25 cellular contexts compared by ENCODE assay signal in the genomic region with DNA sequence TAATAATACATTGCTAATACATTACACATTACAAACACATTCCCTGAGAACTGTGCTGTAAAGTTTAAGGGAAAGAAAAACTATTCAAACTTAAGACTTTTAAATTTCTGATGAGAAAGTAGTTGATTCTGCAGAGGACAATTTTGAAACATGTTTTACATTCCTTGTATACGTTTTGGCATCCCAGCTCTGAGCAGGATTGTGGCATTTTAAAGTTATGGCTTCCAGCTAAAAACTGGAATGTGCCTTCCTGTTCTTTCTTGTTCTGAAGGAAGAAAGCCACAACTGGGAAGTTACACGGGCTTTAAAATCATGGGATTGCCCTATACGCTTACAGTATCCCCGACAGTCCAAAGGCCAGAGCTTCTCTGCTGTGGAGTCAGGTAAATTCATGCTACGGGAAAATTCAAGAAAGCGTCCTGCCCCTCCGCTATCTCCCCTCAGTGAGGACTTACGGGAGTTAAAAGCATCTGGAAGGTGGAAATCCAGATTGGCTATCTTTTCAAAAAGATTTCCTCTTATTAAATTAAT. TPM values are rescaled to one million over a fixed set of nuclear protein-coding genes. Genes with fewer than 3 reads are reported as not detected.
DNase-seq lines count a peak whose midpoint lies in the region; ATAC-seq, FAIRE-seq and TF ChIP-seq lines count a peak whose summit lies in the region.
"Had no signal": no experiment of that assay in that cellular context is flagged by ENCODE, and none has a peak within 500 bp of the region (broad histone marks: within the 10 kb centered on the region; RNA-seq: fewer than 3 reads in every experiment).

No MANE protein-coding gene starts in this region.

- H3K4me1 ChIP-seq in IMR-90 (ENCODE audit: control insufficient read depth, insufficient read depth, low read length) = peaks cover 7% of the 10 kb centered on the region
- H3K4me1 ChIP-seq in keratinocyte (ENCODE audit: control insufficient read depth, extremely low read depth, insufficient read depth, low read length) = peaks cover 32% of the 10 kb centered on the region
- H3K4me1 ChIP-seq in mesenchymal stem cell (ENCODE audit: control insufficient read depth, insufficient read depth, low read depth, low read length) = peaks cover 2% of the 10 kb centered on the region
- H3K4me1 ChIP-seq: BE2C had no signal

- H3K27me3 ChIP-seq in IMR-90 (ENCODE audit: control insufficient read depth, insufficient read depth, low read length) (no peaks in the 10 kb centered on the region), keratinocyte (ENCODE audit: control insufficient read depth, extremely low read depth, insufficient read depth, low read length) (no peaks in the 10 kb centered on the region), mesenchymal stem cell (ENCODE audit: control insufficient read depth in 1 of 2, insufficient read depth in 1 of 2, low read length in 2 of 2) (no peaks in the 10 kb centered on the region)
- H3K27me3 ChIP-seq: BE2C had no signal

- POLR2A ChIA-PET in IMR-90 (lab: Charles Lee; ENCODE audit: unreplicated experiment) = no interaction called here
- POLR2A ChIA-PET in activated CD4-positive, alpha-beta memory T cell treated with anti-CD3 and anti-CD28 coated beads for 36 hours (lab: Charles Lee) = no interaction called here

- H3K27ac Mint-ChIP-seq in activated CD4-positive, alpha-beta memory T cell treated with anti-CD3 and anti-CD28 coated beads for 36 hours = no peak overlapping the region
- H3K27ac Mint-ChIP-seq: CD4-positive, CD25-positive, alpha-beta regulatory T cell; CD8-positive, alpha-beta memory T cell; GM23338 had no signal

- FAIRE-seq in keratinocyte (lab: Jason Lieb, UNC) = peak; percentile 62
- FAIRE-seq: A204.1, G401.6, GM12891, GM18507, H54 had no signal

- H3K79me1 ChIP-seq in IMR-90 (ENCODE audit: low read depth in 1 of 2, low read length in 2 of 2) (no peaks in the 10 kb centered on the region), mesenchymal stem cell (replicated peaks; ENCODE audit: low read length, poor library complexity, severe bottlenecking) (no peaks in the 10 kb centered on the region)

- no TSS peak for BruUV-seq in IMR-90 (replicated peaks; lab: Mats Ljungman, UMichigan)

- H3K9me3 ChIP-seq in IMR-90 (ENCODE audit: control insufficient read depth, insufficient read depth, low read length) = no peaks in the 10 kb centered on the region
- no peaks in the 10 kb centered on the region for H3K9me3 ChIP-seq in keratinocyte (ENCODE audit: control insufficient read depth, low read depth, low read length)
- H3K9me3 ChIP-seq in mesenchymal stem cell (ENCODE audit: control insufficient read depth, low read length) = no peaks in the 10 kb centered on the region
- H3K9me3 ChIP-seq: BE2C had no signal

- no peak for TF ChIP-seq CTCF in IMR-90 (conservative IDR thresholded peaks at IDR 0.05; ENCODE audit: low read depth, low read length)
- TF ChIP-seq CTCF in keratinocyte (optimal IDR thresholded peaks at IDR 0.05 in 1 of 3, IDR thresholded peaks at IDR 0.05 in 1 of 3, conservative IDR thresholded peaks at IDR 0.05 in 1 of 3; ENCODE audit: extremely low read depth in 1 of 3, insufficient read depth in 2 of 3, low read length in 3 of 3) = no peak

- no peak overlapping the region for H3K4ac ChIP-seq in IMR-90 (ENCODE audit: low read depth, low read length)
- no peak overlapping the region for H3K4ac ChIP-seq in mesenchymal stem cell (ENCODE audit: low read depth in 1 of 2, low read length in 2 of 2)

- dilution Hi-C loops in IMR-90 (cut with HindIII; ENCODE audit: low sequenced_read_pairs, unreplicated experiment) = no loop called here
- dilution Hi-C loops in keratinocyte (cut with MboI; ENCODE audit: extremely low pct_ligation_motif_present, low sequenced_read_pairs) = no loop called here

- no peak overlapping the region for H3K14ac ChIP-seq in IMR-90 (replicated peaks; ENCODE audit: low read depth, low read length)
- no peak overlapping the region for H3K14ac ChIP-seq in mesenchymal stem cell (ENCODE audit: low read length in 2 of 2)

- H2BK15ac ChIP-seq in IMR-90 (ENCODE audit: low read depth, low read length) = no peak overlapping the region
- H2BK15ac ChIP-seq in mesenchymal stem cell (ENCODE audit: low read depth, poor library complexity, severe bottlenecking) = no peak overlapping the region

- H3K27me3 Mint-ChIP-seq in activated CD4-positive, alpha-beta memory T cell treated with anti-CD3 and anti-CD28 coated beads for 36 hours = no peaks in the 10 kb centered on the region
- H3K27me3 Mint-ChIP-seq: CD4-positive, CD25-positive, alpha-beta regulatory T cell; CD8-positive, alpha-beta memory T cell had no signal

- in situ Hi-C loops in IMR-90 (cut with MboI; ENCODE audit: low sequenced_read_pairs) = no loop called here

- no peaks in the 10 kb centered on the region for H3K36me3 Mint-ChIP-seq in activated CD4-positive, alpha-beta memory T cell treated with anti-CD3 and anti-CD28 coated beads for 36 hours

- H2BK120ac ChIP-seq in IMR-90 (ENCODE audit: low read depth, low read length) = no peak overlapping the region
- H2BK120ac ChIP-seq in mesenchymal stem cell (ENCODE audit: low read depth, low read length) = no peak overlapping the region

- H3K4me1 Mint-ChIP-seq in activated CD4-positive, alpha-beta memory T cell treated with anti-CD3 and anti-CD28 coated beads for 36 hours (ENCODE audit: low read depth) = no peaks in the 10 kb centered on the region
- H3K4me1 Mint-ChIP-seq: GM23338 had no signal

- TF ChIP-seq POLR2A in IMR-90 (IDR thresholded peaks at IDR 0.05; ENCODE audit: low read depth, low read length) = no peak

- no peak overlapping the region for H2BK12ac ChIP-seq in mesenchymal stem cell (ENCODE audit: low read length in 2 of 2)

- H2BK20ac ChIP-seq in IMR-90 (ENCODE audit: low read depth, low read length) = no peak overlapping the region

- H2AFZ ChIP-seq in IMR-90 (replicated peaks; ENCODE audit: low read length, poor library complexity) (no peak overlapping the region), keratinocyte (ENCODE audit: control insufficient read depth, low read length) (peak overlapping the region; percentile 41), mesenchymal stem cell (ENCODE audit: low read depth, low read length) (no peak overlapping the region)
- H2AFZ ChIP-seq: GM23338 had no signal

- no peaks in the 10 kb centered on the region for H3K36me3 ChIP-seq in IMR-90 (ENCODE audit: control insufficient read depth, insufficient read depth, low read length)
- H3K36me3 ChIP-seq in keratinocyte (ENCODE audit: control insufficient read depth in 2 of 2, extremely low read depth in 1 of 2, insufficient read depth in 2 of 2, low read length in 2 of 2) = no peaks in the 10 kb centered on the region
- no peaks in the 10 kb centered on the region for H3K36me3 ChIP-seq in mesenchymal stem cell (ENCODE audit: control insufficient read depth in 1 of 2, insufficient read depth in 2 of 2, low read depth in 1 of 2, low read length in 2 of 2)
- H3K36me3 ChIP-seq: BE2C had no signal

- H3K23ac ChIP-seq in IMR-90 (ENCODE audit: low read depth, low read length) = no peak overlapping the region
- no peak overlapping the region for H3K23ac ChIP-seq in mesenchymal stem cell (ENCODE audit: low read length in 2 of 2)

- no peak overlapping the region for H3K56ac ChIP-seq in IMR-90 (ENCODE audit: extremely low read depth, insufficient read depth, low read length)

- ATAC-seq in IMR-90 (ENCODE audit: low read depth) (peak; percentile 51), GM21360 (IDR thresholded peaks at IDR 0.05; ENCODE audit: unreplicated experiment) (no peak), GM18502 (IDR thresholded peaks at IDR 0.05; ENCODE audit: poor library complexity, unreplicated experiment) (no peak)
- ATAC-seq: GM23338 had no signal

- H3K18ac ChIP-seq in IMR-90 (ENCODE audit: low read depth, low read length) = no peak overlapping the region
- H3K18ac ChIP-seq in mesenchymal stem cell (ENCODE audit: low read depth in 1 of 2, low read length in 2 of 2) = no peak overlapping the region

- H3K27ac ChIP-seq in IMR-90 (ENCODE audit: insufficient read depth, low read length) (no peak overlapping the region), keratinocyte (ENCODE audit: control insufficient read depth, insufficient read depth, low read length) (no peak overlapping the region), mesenchymal stem cell (ENCODE audit: low read length, poor library complexity, severe bottlenecking) (peak overlapping the region; percentile 79)

- no peak overlapping the region for H4K8ac ChIP-seq in IMR-90 (ENCODE audit: low read depth in 2 of 2, low read length in 2 of 2)
- no peak overlapping the region for H4K8ac ChIP-seq in mesenchymal stem cell (ENCODE audit: low read length)

- TF ChIP-seq RAD21 in IMR-90 (IDR thresholded peaks at IDR 0.05; ENCODE audit: low read length) = no peak

- no peaks in the 10 kb centered on the region for H3K9me3 Mint-ChIP-seq in activated CD4-positive, alpha-beta memory T cell treated with anti-CD3 and anti-CD28 coated beads for 36 hours
- H3K9me3 Mint-ChIP-seq: CD4-positive, CD25-positive, alpha-beta regulatory T cell; CD8-positive, alpha-beta memory T cell; GM23338 had no signal

- intact Hi-C loops in IMR-90 (cut with micrococcal nuclease) = no loop called here
- intact Hi-C loops in activated CD4-positive, alpha-beta memory T cell treated with anti-CD3 and anti-CD28 coated beads for 36 hours (cut with micrococcal nuclease) = no loop called here

- no peak overlapping the region for H3K4me2 ChIP-seq in IMR-90 (ENCODE audit: low read depth, low read length)
- peak overlapping the region; percentile 59 for H3K4me2 ChIP-seq in keratinocyte (ENCODE audit: control insufficient read depth, extremely low read depth, insufficient read depth, low read depth, low read length)
- peak overlapping the region; percentile 29 for H3K4me2 ChIP-seq in mesenchymal stem cell (ENCODE audit: low read length, poor library complexity, severe bottlenecking)
- H3K4me2 ChIP-seq: GM23338 had no signal

- H2BK5ac ChIP-seq in IMR-90 (ENCODE audit: low read depth, low read length, poor library complexity, severe bottlenecking) = no peak overlapping the region
- no peak overlapping the region for H2BK5ac ChIP-seq in mesenchymal stem cell (ENCODE audit: low read depth, low read length, poor library complexity, severe bottlenecking)

- H4K20me1 ChIP-seq in IMR-90 (ENCODE audit: insufficient read depth, low read length) (no peaks in the 10 kb centered on the region), keratinocyte (ENCODE audit: control insufficient read depth, extremely low read depth, insufficient read depth, low read length) (no peaks in the 10 kb centered on the region)

- H3K9ac ChIP-seq in IMR-90 (ENCODE audit: low read depth, low read length) (no peak overlapping the region), keratinocyte (ENCODE audit: control insufficient read depth, extremely low read depth, insufficient read depth, low read length) (peak overlapping the region; percentile 13), mesenchymal stem cell (ENCODE audit: low read length) (no peak overlapping the region)

- H3K4me3 ChIP-seq in IMR-90 (ENCODE audit: insufficient read depth, low read depth, low read length) (no peak overlapping the region), keratinocyte (ENCODE audit: control insufficient read depth in 2 of 3, extremely low read depth in 1 of 3, insufficient read depth in 2 of 3, low read depth in 1 of 3, low read length in 3 of 3) (peak overlapping the region in 2 of 3 experiments; percentile 1 to 23), mesenchymal stem cell (ENCODE audit: insufficient read depth in 1 of 2, low read depth in 1 of 2, low read length in 2 of 2) (no peak overlapping the region)
- H3K4me3 ChIP-seq: GM23338 had no signal

- CTCF ChIA-PET in IMR-90 (lab: Yijun Ruan, JAX) = interaction anchor here (1.6 kb wide), 1 partner anchor 15 kb away, joined by 3 read pairs; no protein-coding TSS in a partner anchor
- CTCF ChIA-PET in activated CD4-positive, alpha-beta memory T cell treated with anti-CD3 and anti-CD28 coated beads for 36 hours (lab: Charles Lee) = interaction anchor here (0.7 to 0.9 kb wide), 2 partner anchors 48 to 52 kb away, joined by 4 read pairs; no protein-coding TSS in a partner anchor

- no peak overlapping the region for H3K4me3 Mint-ChIP-seq in activated CD4-positive, alpha-beta memory T cell treated with anti-CD3 and anti-CD28 coated beads for 36 hours
- H3K4me3 Mint-ChIP-seq: CD4-positive, CD25-positive, alpha-beta regulatory T cell; CD8-positive, alpha-beta memory T cell; GM23338 had no signal

- DNase-seq in IMR-90 = no peak
- DNase-seq in keratinocyte (ENCODE audit: low read depth, low spot score) = no peak
- DNase-seq in mesenchymal stem cell = no peak
- DNase-seq in renal cortical epithelial cell (ENCODE audit: low read depth) = peak; percentile 22
- DNase-seq in activated CD8-positive, alpha-beta memory T cell treated with anti-CD3 and anti-CD28 coated beads, Interleukin-2, amount 50 U/mL, for 4 hours = no peak
- DNase-seq in activated CD4-positive, alpha-beta memory T cell treated with anti-CD3 and anti-CD28 coated beads for 36 hours = no peak
- DNase-seq: ACHN; BE2C; C1 segment of cervical spinal cord; CD4-positive, CD25-positive, alpha-beta regulatory T cell; CD8-positive, alpha-beta memory T cell; COR-L47; DMS 273 treated with DMSO at 0.1 percent for 48 hours; DMS53; DND-41; HCEC 1CT had no signal

- H3K9me1 ChIP-seq in IMR-90 (ENCODE audit: insufficient read depth, low read length) = no peaks in the 10 kb centered on the region
- H3K9me1 ChIP-seq in keratinocyte (ENCODE audit: control insufficient read depth, extremely low read depth, insufficient read depth, low read length) = no peaks in the 10 kb centered on the region

- no peak overlapping the region for H4K5ac ChIP-seq in IMR-90 (ENCODE audit: low read depth, low read length)

- H3K79me2 ChIP-seq in keratinocyte (ENCODE audit: control insufficient read depth, insufficient read depth, low read length) = no peaks in the 10 kb centered on the region

- H4K91ac ChIP-seq in IMR-90 (ENCODE audit: insufficient read depth, low read depth, low read length) (no peak overlapping the region), mesenchymal stem cell (ENCODE audit: low read length) (no peak overlapping the region)

- no peak overlapping the region for H2AK5ac ChIP-seq in IMR-90 (ENCODE audit: low read depth, low read length)
- peak overlapping the region; percentile 48 for H2AK5ac ChIP-seq in mesenchymal stem cell (ENCODE audit: low read length, severe bottlenecking)

- WGBS in IMR-90 (ENCODE audit: extremely low coverage in 2 of 2, insufficient read length in 1 of 2), 2 experiments = 52% methylated on average over 3 of the region's 8 CpGs; no CpG with 5 or more reads in 1 of the 2 experiments
- WGBS in mesenchymal stem cell = 73% methylated on average over 5 of the region's 8 CpGs

- H2AK9ac ChIP-seq in IMR-90 (replicated peaks; ENCODE audit: low read depth, low read length, poor library complexity) = no peak overlapping the region

RNA-seq across cellular contexts. Expression of gene KLHL42, which starts 10.8 kb away (rescaled TPM):
- total RNA-seq in IMR-90 (2012; rRNA removed) = 28.3 and 33.1 TPM in 2 replicates
- polyA plus RNA-seq in IMR-90 (2012; rRNA removed) = 16.0 and 16.7 TPM in 2 replicates
- 5.9 and 12.5 TPM in 2 replicates for polyA plus RNA-seq in IMR-90 (2012; cell fraction: cytosol; rRNA removed)
- 40.8 and 46.2 TPM in 2 replicates for polyA plus RNA-seq in IMR-90 (2012; cell fraction: nucleus; rRNA removed; ENCODE audit: low replicate concordance)
- 18.6 to 27.2 TPM (median 20.6 TPM) in 3 replicates for polyA plus RNA-seq in keratinocyte
- 5.8 TPM for polyA plus RNA-seq in keratinocyte (2011; ENCODE audit: low read depth)
- polyA plus RNA-seq in keratinocyte (2011; cell fraction: cytosol; rRNA removed) = 11.0 and 13.2 TPM in 2 replicates
- polyA plus RNA-seq in keratinocyte (2011; cell fraction: nucleus; rRNA removed) = 36.8 and 38.9 TPM in 2 replicates
- polyA plus RNA-seq in keratinocyte (2012; ENCODE audit: low replicate concordance) = 7.6 and 16.1 TPM in 2 replicates
- polyA minus RNA-seq in keratinocyte = 39.5 to 50.3 TPM (median 49.5 TPM) in 3 replicates
- polyA minus RNA-seq in keratinocyte (2011; cell fraction: cytosol; rRNA and poly(A)+ RNA removed) = 30.9 TPM
- polyA minus RNA-seq in keratinocyte (2011; cell fraction: nucleus; rRNA and poly(A)+ RNA removed) = 39.6 and 47.2 TPM in 2 replicates
- polyA plus RNA-seq in mesenchymal stem cell (2013, experiment 1 of 2) = 9.8 TPM
- polyA plus RNA-seq in mesenchymal stem cell (2013, experiment 2 of 2) = 10.0 TPM
- 16.7 and 23.6 TPM in 2 replicates for total RNA-seq in renal cortical epithelial cell
- 1 to 10 TPM; 8.2 to 9.1 TPM for total RNA-seq in activated CD4-positive, alpha-beta memory T cell treated with anti-CD3 and anti-CD28 coated beads for 36 hours

RNA-seq across cellular contexts. Expression of gene MANSC4, which starts 10.8 kb away (rescaled TPM):
- total RNA-seq in IMR-90 (2012; rRNA removed) = not detected in 2 replicates
- polyA plus RNA-seq in IMR-90 (2012; rRNA removed) = not detected in 2 replicates
- not detected in 2 replicates for polyA plus RNA-seq in IMR-90 (2012; cell fraction: cytosol; rRNA removed)
- 0.08 TPM in 1 of 2 replicates, not detected in the other for polyA plus RNA-seq in IMR-90 (2012; cell fraction: nucleus; rRNA removed; ENCODE audit: low replicate concordance)
- polyA plus RNA-seq in keratinocyte = 0.18 to 0.67 TPM (median 0.59 TPM) in 3 replicates
- not detected for polyA plus RNA-seq in keratinocyte (2011; ENCODE audit: low read depth)
- 0.12 and 0.27 TPM in 2 replicates for polyA plus RNA-seq in keratinocyte (2011; cell fraction: cytosol; rRNA removed)
- 0.36 and 0.48 TPM in 2 replicates for polyA plus RNA-seq in keratinocyte (2011; cell fraction: nucleus; rRNA removed)
- 0.58 TPM in 1 of 2 replicates, not detected in the other for polyA plus RNA-seq in keratinocyte (2012; ENCODE audit: low replicate concordance)
- 0.23 to 0.29 TPM in 2 of 3 replicates, not detected in the other for polyA minus RNA-seq in keratinocyte
- polyA minus RNA-seq in keratinocyte (2011; cell fraction: cytosol; rRNA and poly(A)+ RNA removed) = not detected
- not detected in 2 replicates for polyA minus RNA-seq in keratinocyte (2011; cell fraction: nucleus; rRNA and poly(A)+ RNA removed)
- not detected for polyA plus RNA-seq in mesenchymal stem cell (2013, experiment 1 of 2)
- not detected for polyA plus RNA-seq in mesenchymal stem cell (2013, experiment 2 of 2)
- total RNA-seq in renal cortical epithelial cell = not detected in 2 replicates
- not detected for total RNA-seq in activated CD4-positive, alpha-beta memory T cell treated with anti-CD3 and anti-CD28 coated beads for 36 hours
- total RNA-seq: CD4-positive, CD25-positive, alpha-beta regulatory T cell; CD8-positive, alpha-beta memory T cell; GM23338; HT-29 had no signal
- polyA plus RNA-seq: CD8-positive, alpha-beta memory T cell; GM23338 had no signal

RNA-seq across cellular contexts. Expression of gene MRPS35, which starts 58.6 kb away (rescaled TPM):
- total RNA-seq in IMR-90 (2012; rRNA removed) (27.4 and 46.9 TPM in 2 replicates), renal cortical epithelial cell (96.1 and 107 TPM in 2 replicates)
- polyA plus RNA-seq in IMR-90 (2012; rRNA removed) (35.6 and 40.1 TPM in 2 replicates), keratinocyte (34.8 to 76.0 TPM (median 60.1 TPM) in 3 replicates)
- 8.1 and 11.7 TPM in 2 replicates for polyA plus RNA-seq in IMR-90 (2012; cell fraction: cytosol; rRNA removed)
- polyA plus RNA-seq in IMR-90 (2012; cell fraction: nucleus; rRNA removed; ENCODE audit: low replicate concordance) = 2.8 and 12.5 TPM in 2 replicates
- polyA plus RNA-seq in keratinocyte (2011; ENCODE audit: low read depth) = 27.2 TPM
- 39.0 and 65.8 TPM in 2 replicates for polyA plus RNA-seq in keratinocyte (2011; cell fraction: cytosol; rRNA removed)
- polyA plus RNA-seq in keratinocyte (2011; cell fraction: nucleus; rRNA removed) = 30.0 and 39.3 TPM in 2 replicates
- polyA plus RNA-seq in keratinocyte (2012; ENCODE audit: low replicate concordance) = 32.8 and 39.2 TPM in 2 replicates
- 3.7 to 25.3 TPM (median 12.1 TPM) in 3 replicates for polyA minus RNA-seq in keratinocyte
- 31.3 TPM for polyA minus RNA-seq in keratinocyte (2011; cell fraction: cytosol; rRNA and poly(A)+ RNA removed)
- 8.0 and 15.3 TPM in 2 replicates for polyA minus RNA-seq in keratinocyte (2011; cell fraction: nucleus; rRNA and poly(A)+ RNA removed)
- 40.2 TPM for polyA plus RNA-seq in mesenchymal stem cell (2013, experiment 1 of 2)
- polyA plus RNA-seq in mesenchymal stem cell (2013, experiment 2 of 2) = 42.8 TPM
- total RNA-seq in activated CD4-positive, alpha-beta memory T cell treated with anti-CD3 and anti-CD28 coated beads for 36 hours = 10 to 100 TPM; 49.2 to 50.2 TPM

Comparison
In these comparisons a context has a peak if more than half of its experiments do, and no peak if none do; other contexts are left out.
1. H3K4me3 ChIP-seq: peak in keratinocyte (2 of 3); none in IMR-90 (single experiment) and mesenchymal stem cell (0 of 2).